In genomic region chr5:173928871-173929574, GRCh38 we compare ENCODE assay signal across 27 cellular contexts. TPM values are rescaled to one million over a fixed set of nuclear protein-coding genes. Genes with fewer than 3 reads are reported as not detected.
DNase-seq lines count a peak whose midpoint lies in the region; ATAC-seq and TF ChIP-seq lines count a peak whose summit lies in the region.
"Had no signal": no experiment of that assay in that cellular context is flagged by ENCODE, and none has a peak within 500 bp of the region (broad histone marks: within the 10 kb centered on the region; RNA-seq: fewer than 3 reads in every experiment).

No MANE protein-coding gene starts in this region.

- H3K79me2 ChIP-seq in mammary epithelial cell (ENCODE audit: insufficient read depth, low read length): peaks cover 10% of the 10 kb centered on the region

- H3K4me2 ChIP-seq in mammary epithelial cell (ENCODE audit: insufficient read depth, low read depth, low read length): no peak overlapping the region

- no peaks in the 10 kb centered on the region for H3K9me3 Mint-ChIP-seq in MCF 10A (ENCODE audit: unreplicated experiment)
- H3K9me3 Mint-ChIP-seq: activated CD8-positive, alpha-beta T cell treated with anti-CD3 and anti-CD28 coated beads for 36 hours; activated naive CD8-positive, alpha-beta T cell treated with anti-CD3 and anti-CD28 coated beads, Interleukin-2, amount 50 U/mL, for 24 hours; natural killer cell treated with Interleukin-12 subunit alpha and Interleukin-12 subunit beta and Interleukin-15 and Interleukin-18, amount 100 ng/mL, for 72 hours had no signal

- no peaks in the 10 kb centered on the region for H3K9me3 ChIP-seq in mammary epithelial cell (replicated peaks; ENCODE audit: insufficient read depth, low read length)
- H3K9me3 ChIP-seq in adrenal gland (replicated peaks in 1 of 3): no peaks in the 10 kb centered on the region
- H3K9me3 ChIP-seq in subcutaneous abdominal adipose tissue (ENCODE audit: control insufficient read depth in 5 of 5, low read length in 5 of 5): no peaks in the 10 kb centered on the region

- TF ChIP-seq CTCF in MCF 10A (IDR thresholded peaks at IDR 0.05; ENCODE audit: unreplicated experiment) (no peak), mammary epithelial cell (conservative IDR thresholded peaks at IDR 0.05 in 1 of 2, IDR thresholded peaks at IDR 0.05 in 1 of 2; ENCODE audit: extremely low read depth in 1 of 2, insufficient read depth in 1 of 2, low read depth in 1 of 2, low read length in 2 of 2) (no peak), adrenal gland (IDR thresholded peaks at IDR 0.05) (no peak)

- H3K4me3 ChIP-seq in mammary epithelial cell (replicated peaks in 1 of 3; ENCODE audit: insufficient read depth in 1 of 3, low read depth in 2 of 3, low read length in 3 of 3) (no peak overlapping the region), adrenal gland (no peak overlapping the region), subcutaneous abdominal adipose tissue (ENCODE audit: low read depth in 1 of 5, low read length in 5 of 5) (no peak overlapping the region)
- H3K4me3 ChIP-seq: dorsolateral prefrontal cortex had no signal

- H3K27me3 Mint-ChIP-seq in MCF 10A (ENCODE audit: insufficient read depth, unreplicated experiment): no peaks in the 10 kb centered on the region
- H3K27me3 Mint-ChIP-seq: activated CD8-positive, alpha-beta T cell treated with anti-CD3 and anti-CD28 coated beads for 36 hours; activated naive CD8-positive, alpha-beta T cell treated with anti-CD3 and anti-CD28 coated beads, Interleukin-2, amount 50 U/mL, for 24 hours; natural killer cell treated with Interleukin-12 subunit alpha and Interleukin-12 subunit beta and Interleukin-15 and Interleukin-18, amount 100 ng/mL, for 72 hours had no signal

- H3K36me3 ChIP-seq in mammary epithelial cell (ENCODE audit: insufficient read depth, low read length) (no peaks in the 10 kb centered on the region), adrenal gland (replicated peaks in 1 of 2) (peaks cover 0 to 21% of the 10 kb centered on the region in 2 donors), subcutaneous abdominal adipose tissue (ENCODE audit: control insufficient read depth in 5 of 5, insufficient read depth in 5 of 5, low read length in 5 of 5) (peaks cover 0 to 7% (median 0%) of the 10 kb centered on the region in 5 donors)

- ATAC-seq in GM21619 (IDR thresholded peaks at IDR 0.05; ENCODE audit: unreplicated experiment): peak; percentile 53
- ATAC-seq: activated CD8-positive, alpha-beta T cell treated with anti-CD3 and anti-CD28 coated beads for 36 hours; activated naive CD8-positive, alpha-beta T cell treated with anti-CD3 and anti-CD28 coated beads, Interleukin-2, amount 50 U/mL, for 24 hours; natural killer cell treated with Interleukin-12 subunit alpha and Interleukin-12 subunit beta and Interleukin-15 and Interleukin-18, amount 100 ng/mL, for 72 hours had no signal

- H3K4me1 ChIP-seq in mammary epithelial cell (ENCODE audit: insufficient read depth, low read length) (no peaks in the 10 kb centered on the region), adrenal gland (replicated peaks in 1 of 2) (peaks cover 55 to 96% of the 10 kb centered on the region in 2 donors), subcutaneous abdominal adipose tissue (ENCODE audit: control insufficient read depth in 5 of 5, insufficient read depth in 5 of 5, low read length in 5 of 5) (peaks cover 0 to 28% (median 26%) of the 10 kb centered on the region in 5 donors)

- BruUV-seq in MCF 10A (replicated peaks; lab: Mats Ljungman, UMichigan): no TSS peak
- BruUV-seq in mammary epithelial cell (replicated peaks; lab: Mats Ljungman, UMichigan): no TSS peak

- CTCF ChIA-PET in MCF 10A (lab: Yijun Ruan, JAX): interaction anchor here (0.6 to 1.5 kb wide), 4 partner anchors 133 to 529 kb away, joined by 3 to 5 read pairs (median 4); no protein-coding TSS in a partner anchor
- CTCF ChIA-PET in mammary epithelial cell (lab: Charles Lee; ENCODE audit: low non-redundant PET): no interaction called here

- DNase-seq in MCF 10A (ENCODE audit: unreplicated experiment) (peak; percentile 20), mammary epithelial cell (no peak), adrenal gland (no peak), ureter (ENCODE audit: low spot score) (no peak), Ammon's horn (ENCODE audit: low spot score) (no peak), HPDE6-E6E7 (ENCODE audit: extremely low spot score) (no peak)
- DNase-seq: ACHN; activated CD8-positive, alpha-beta T cell treated with anti-CD3 and anti-CD28 coated beads for 36 hours; activated effector memory CD4-positive, alpha-beta T cell treated with Interleukin-2 at 50 U/mL for 16 hours; activated naive CD8-positive, alpha-beta T cell treated with anti-CD3 and anti-CD28 coated beads, Interleukin-2, amount 50 U/mL, for 24 hours; cerebellar nuclear complex; dorsolateral prefrontal cortex; NCI-H1092; NCI-H1694 treated with DMSO at 0.1 percent for 48 hours; NCI-H2171 treated with DMSO at 0.1 percent for 48 hours; NCI-H510A treated with DMSO at 0.1 percent for 48 hours; retina; trophoblast cell had no signal

- H2AFZ ChIP-seq in mammary epithelial cell (ENCODE audit: low read depth, low read length): no peak overlapping the region

- TF ChIP-seq POLR2A in adrenal gland (IDR thresholded peaks at IDR 0.05): no peak

- intact Hi-C loops in MCF 10A (cut with micrococcal nuclease): loop anchor here (5.0 kb wide), 1 partner anchor 42 kb away; the partner anchor contains the start of gene CPEB4
- intact Hi-C loops in mammary epithelial cell (cut with micrococcal nuclease): no loop called here
- intact Hi-C loops in adrenal gland (cut with DNase I): no loop called here

- H3K27ac Mint-ChIP-seq in MCF 10A (ENCODE audit: low read depth, unreplicated experiment): no peak overlapping the region
- H3K27ac Mint-ChIP-seq: activated CD8-positive, alpha-beta T cell treated with anti-CD3 and anti-CD28 coated beads for 36 hours; activated naive CD8-positive, alpha-beta T cell treated with anti-CD3 and anti-CD28 coated beads, Interleukin-2, amount 50 U/mL, for 24 hours; natural killer cell treated with Interleukin-12 subunit alpha and Interleukin-12 subunit beta and Interleukin-15 and Interleukin-18, amount 100 ng/mL, for 72 hours had no signal

- in situ Hi-C loops in mammary epithelial cell (cut with MboI; ENCODE audit: low sequenced_read_pairs in 2 of 2): no loop called here

- no peaks in the 10 kb centered on the region for H4K20me1 ChIP-seq in mammary epithelial cell (ENCODE audit: insufficient read depth, low read length)

- POLR2A ChIA-PET in MCF 10A (lab: Yijun Ruan, JAX): interaction anchor here (0.6 to 1.4 kb wide), 6 partner anchors 10 to 163 kb away, joined by 3 to 5 read pairs (median 4); no protein-coding TSS in a partner anchor

- H3K27me3 ChIP-seq in mammary epithelial cell (ENCODE audit: insufficient read depth, low read length) (no peaks in the 10 kb centered on the region), adrenal gland (no peaks in the 10 kb centered on the region), subcutaneous abdominal adipose tissue (ENCODE audit: control insufficient read depth in 5 of 5, insufficient read depth in 4 of 5, low read length in 5 of 5) (no peaks in the 10 kb centered on the region)
- H3K27me3 ChIP-seq: dorsolateral prefrontal cortex had no signal

- peaks cover 40% of the 10 kb centered on the region for H3K4me1 Mint-ChIP-seq in MCF 10A (ENCODE audit: insufficient read depth, unreplicated experiment)

- no peak overlapping the region for H3K4me3 Mint-ChIP-seq in MCF 10A (ENCODE audit: unreplicated experiment)
- H3K4me3 Mint-ChIP-seq: activated CD8-positive, alpha-beta T cell treated with anti-CD3 and anti-CD28 coated beads for 36 hours; activated naive CD8-positive, alpha-beta T cell treated with anti-CD3 and anti-CD28 coated beads, Interleukin-2, amount 50 U/mL, for 24 hours; natural killer cell treated with Interleukin-12 subunit alpha and Interleukin-12 subunit beta and Interleukin-15 and Interleukin-18, amount 100 ng/mL, for 72 hours had no signal

- H3K9ac ChIP-seq in mammary epithelial cell (ENCODE audit: insufficient read depth, low read length) (no peak overlapping the region), subcutaneous abdominal adipose tissue (ENCODE audit: low read length in 5 of 5) (no peak overlapping the region)

- WGBS in mammary epithelial cell (ENCODE audit: low coverage, missing lambda C conversion rate): 81% methylated on average over 4 of the region's 4 CpGs
- WGBS in adrenal gland, 4 donors: 47 to 56% (median 50%) methylated on average over 4 of the region's 4 CpGs

- dilution Hi-C loops in mammary epithelial cell (cut with HindIII; ENCODE audit: low sequenced_read_pairs): no loop called here

- peaks cover 59% of the 10 kb centered on the region for H3K36me3 Mint-ChIP-seq in MCF 10A (ENCODE audit: insufficient read depth, unreplicated experiment)
- H3K36me3 Mint-ChIP-seq: natural killer cell treated with Interleukin-12 subunit alpha and Interleukin-12 subunit beta and Interleukin-15 and Interleukin-18, amount 100 ng/mL, for 72 hours had no signal

- H3K27ac ChIP-seq in mammary epithelial cell (ENCODE audit: insufficient read depth, low read depth, low read length) (no peak overlapping the region), adrenal gland (peak overlapping the region in 3 of 5 donors; percentile 34 to 56 (median 54)), subcutaneous abdominal adipose tissue (ENCODE audit: low read depth, low read length) (peak overlapping the region; percentile 21)

RNA-seq across cellular contexts. Expression of gene CPEB4, which starts 40.9 kb away (rescaled TPM):
- total RNA-seq in MCF 10A (2022) (86.7 and 99.0 TPM in 2 replicates), mammary epithelial cell (10 to 100 TPM; 29.1 to 44.5 TPM), adrenal gland (100 to 1,000 TPM; 107 to 381 (median 155) TPM), ureter (56.4 TPM)
- polyA plus RNA-seq in mammary epithelial cell (12.0 TPM), adrenal gland (10 to 100 TPM; 34.4 to 60.2 (median 42.9) TPM)
- 9.6 TPM for polyA minus RNA-seq in mammary epithelial cell

RNA-seq across cellular contexts. Expression of gene C5orf47, which starts 59.9 kb away (rescaled TPM):
- total RNA-seq in MCF 10A (2022) (not detected in 2 replicates), mammary epithelial cell (not detected), adrenal gland (under 1 TPM in 3 of 8 donors, not detected in 5; 0.08 to 0.25 (median 0.11) TPM), ureter (not detected)
- polyA plus RNA-seq in mammary epithelial cell (not detected), adrenal gland (under 1 TPM; 0.13 to 0.16 (median 0.16) TPM)
- polyA minus RNA-seq in mammary epithelial cell: not detected
- total RNA-seq: activated CD8-positive, alpha-beta T cell treated with anti-CD3 and anti-CD28 coated beads for 36 hours; endothelial cell of umbilical vein; lower leg skin; mononuclear cell; natural killer cell treated with Interleukin-12 subunit alpha and Interleukin-12 subunit beta and Interleukin-15 and Interleukin-18, amount 100 ng/mL, for 72 hours; osteoblast; T-helper 1 cell treated with Interleukin-12 subunit alpha and Interleukin-12 subunit beta and Interleukin-4 antibody, amounts not matched to agents 30 ng/mL and 1 ng/mL, for 36 hours had no signal
- polyA plus RNA-seq: BJ, endothelial cell of umbilical vein had no signal
